ENCODE assay signal across 1 cellular context in the genomic region with DNA sequence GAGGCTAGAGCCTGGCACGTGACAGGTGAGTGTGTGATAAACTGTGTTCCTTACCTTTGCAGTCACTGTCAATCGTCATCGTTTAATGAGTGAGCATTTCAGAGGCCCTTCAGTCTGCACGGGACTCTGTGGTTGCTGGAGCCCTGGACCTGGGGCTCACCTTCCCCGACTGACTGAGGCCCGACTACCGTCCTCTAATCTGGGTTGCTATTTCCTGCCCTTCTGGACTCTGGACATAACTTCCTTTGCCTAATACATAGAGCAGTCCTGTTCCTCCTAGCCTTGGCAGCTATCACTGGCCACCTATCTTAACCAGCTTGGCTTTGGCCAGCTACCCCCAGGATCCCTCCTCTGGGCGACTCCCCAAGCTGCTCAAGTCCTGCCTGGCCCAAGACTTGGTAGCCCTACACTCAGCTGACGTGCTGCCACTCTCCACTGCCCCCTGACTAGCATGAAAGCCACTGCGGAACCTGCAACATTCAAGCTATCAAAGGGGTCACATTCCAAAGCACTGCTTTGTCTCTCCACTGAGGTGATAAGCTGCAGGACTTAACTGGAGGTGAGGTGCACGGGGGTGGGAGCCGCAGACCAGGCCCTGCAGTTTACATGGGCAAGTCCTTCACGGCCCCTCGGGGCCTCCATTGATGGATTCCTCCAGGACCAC.
TF ChIP-seq lines count a peak whose summit lies in the region.

No MANE protein-coding gene starts in this region.

TF ChIP-seq in HepG2, 621 proteins besides CTCF, POLR2A, EP300 and RAD21 (continued from another document and continues in another):
- TF ChIP-seq, protein P1, sequence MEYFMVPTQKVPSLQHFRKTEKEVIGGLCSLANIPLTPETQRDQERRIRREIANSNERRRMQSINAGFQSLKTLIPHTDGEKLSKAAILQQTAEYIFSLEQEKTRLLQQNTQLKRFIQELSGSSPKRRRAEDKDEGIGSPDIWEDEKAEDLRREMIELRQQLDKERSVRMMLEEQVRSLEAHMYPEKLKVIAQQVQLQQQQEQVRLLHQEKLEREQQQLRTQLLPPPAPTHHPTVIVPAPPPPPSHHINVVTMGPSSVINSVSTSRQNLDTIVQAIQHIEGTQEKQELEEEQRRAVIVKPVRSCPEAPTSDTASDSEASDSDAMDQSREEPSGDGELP (IDR thresholded peaks at IDR 0.05; ENCODE audit: borderline replicate concordance, low read depth): peak; percentile 86
- TF ChIP-seq ZNF230 (CRISPR knock-in tag; IDR thresholded peaks at IDR 0.05) (peak; percentile 72), ZNF703 (CRISPR knock-in tag; IDR thresholded peaks at IDR 0.05; ENCODE audit: borderline replicate concordance) (no peak), ZNF235 (CRISPR knock-in tag; IDR thresholded peaks at IDR 0.05; ENCODE audit: borderline replicate concordance) (no peak), ZNF234 (CRISPR knock-in tag; conservative IDR thresholded peaks at IDR 0.05) (no peak), ZNF768 (CRISPR knock-in tag; IDR thresholded peaks at IDR 0.05) (no peak), PHB2 (IDR thresholded peaks at IDR 0.05; ENCODE audit: partially characterized antibody) (no peak), ZNF446 (CRISPR knock-in tag; IDR thresholded peaks at IDR 0.05) (0 out of 2 replicates have a peak, but pooled peaks have one; percentile 40), KDM4B (CRISPR knock-in tag; IDR thresholded peaks at IDR 0.05) (no peak), ZNF577 (CRISPR knock-in tag; IDR thresholded peaks at IDR 0.05; ENCODE audit: borderline replicate concordance, low read depth) (no peak), ZMYM4 (CRISPR knock-in tag; IDR thresholded peaks at IDR 0.05) (peak; percentile 59; the same call in 1 of the 2 replicates), RARA (CRISPR knock-in tag; IDR thresholded peaks at IDR 0.05) (peak; percentile 78), CCAR2 (optimal IDR thresholded peaks at IDR 0.05; ENCODE audit: low read depth, low read length) (peak; percentile 11), HOXA7 (CRISPR knock-in tag; IDR thresholded peaks at IDR 0.05) (no peak), ZC3H4 (CRISPR knock-in tag; IDR thresholded peaks at IDR 0.05; ENCODE audit: borderline replicate concordance) (peak; percentile 30; the same call in 1 of the 2 replicates), MAF1 (CRISPR knock-in tag; IDR thresholded peaks at IDR 0.05; ENCODE audit: borderline replicate concordance) (no peak), ZNF766 (CRISPR knock-in tag; IDR thresholded peaks at IDR 0.05; ENCODE audit: borderline replicate concordance) (no peak), ZNF253 (CRISPR knock-in tag; IDR thresholded peaks at IDR 0.05; ENCODE audit: borderline replicate concordance) (no peak), HNRNPH1 (optimal IDR thresholded peaks at IDR 0.05; ENCODE audit: low read depth, low read length) (no peak), ZFP36L2 (CRISPR knock-in tag; IDR thresholded peaks at IDR 0.05) (no peak), ZNF562 (CRISPR knock-in tag; IDR thresholded peaks at IDR 0.05; ENCODE audit: borderline replicate concordance) (no peak), ELF3 (CRISPR knock-in tag; IDR thresholded peaks at IDR 0.05) (peak; percentile 76; the same call in 1 of the 2 replicates), STAG1 (CRISPR knock-in tag; IDR thresholded peaks at IDR 0.05) (peak; percentile 18; the same call in 1 of the 2 replicates), FOXK1 (CRISPR knock-in tag; IDR thresholded peaks at IDR 0.05; ENCODE audit: borderline replicate concordance, low read depth) (no peak; the same call in 1 of the 2 replicates), PTBP1 (IDR thresholded peaks at IDR 0.05; ENCODE audit: low read depth, low read length, poor library complexity, severe bottlenecking) (no peak), SRSF1 (optimal IDR thresholded peaks at IDR 0.05; ENCODE audit: low read depth, low read length) (no peak), MIXL1 (CRISPR knock-in tag; IDR thresholded peaks at IDR 0.05) (peak; percentile 71; the same call in 1 of the 2 replicates), ZNF451 (CRISPR knock-in tag; IDR thresholded peaks at IDR 0.05) (peak; percentile 18; the same call in 1 of the 2 replicates), ZZZ3 (CRISPR knock-in tag; IDR thresholded peaks at IDR 0.05; ENCODE audit: borderline replicate concordance) (no peak), MZF1 (CRISPR knock-in tag; IDR thresholded peaks at IDR 0.05; ENCODE audit: borderline replicate concordance) (no peak), ATF7 (IDR thresholded peaks at IDR 0.05) (no peak), ATF7 (CRISPR knock-in tag; IDR thresholded peaks at IDR 0.05) (no peak; the same call in 1 of the 2 replicates), POLR2G (IDR thresholded peaks at IDR 0.05; ENCODE audit: low read depth, low read length) (peak; percentile 77), RFX5 (IDR thresholded peaks at IDR 0.05; ENCODE audit: low read depth, low read length) (no peak)
- TF ChIP-seq, protein P2, sequence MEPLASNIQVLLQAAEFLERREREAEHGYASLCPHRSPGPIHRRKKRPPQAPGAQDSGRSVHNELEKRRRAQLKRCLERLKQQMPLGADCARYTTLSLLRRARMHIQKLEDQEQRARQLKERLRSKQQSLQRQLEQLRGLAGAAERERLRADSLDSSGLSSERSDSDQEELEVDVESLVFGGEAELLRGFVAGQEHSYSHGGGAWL (CRISPR knock-in tag; IDR thresholded peaks at IDR 0.05): peak; percentile 42; the same call in 1 of the 2 replicates
- TF ChIP-seq, protein P3, sequence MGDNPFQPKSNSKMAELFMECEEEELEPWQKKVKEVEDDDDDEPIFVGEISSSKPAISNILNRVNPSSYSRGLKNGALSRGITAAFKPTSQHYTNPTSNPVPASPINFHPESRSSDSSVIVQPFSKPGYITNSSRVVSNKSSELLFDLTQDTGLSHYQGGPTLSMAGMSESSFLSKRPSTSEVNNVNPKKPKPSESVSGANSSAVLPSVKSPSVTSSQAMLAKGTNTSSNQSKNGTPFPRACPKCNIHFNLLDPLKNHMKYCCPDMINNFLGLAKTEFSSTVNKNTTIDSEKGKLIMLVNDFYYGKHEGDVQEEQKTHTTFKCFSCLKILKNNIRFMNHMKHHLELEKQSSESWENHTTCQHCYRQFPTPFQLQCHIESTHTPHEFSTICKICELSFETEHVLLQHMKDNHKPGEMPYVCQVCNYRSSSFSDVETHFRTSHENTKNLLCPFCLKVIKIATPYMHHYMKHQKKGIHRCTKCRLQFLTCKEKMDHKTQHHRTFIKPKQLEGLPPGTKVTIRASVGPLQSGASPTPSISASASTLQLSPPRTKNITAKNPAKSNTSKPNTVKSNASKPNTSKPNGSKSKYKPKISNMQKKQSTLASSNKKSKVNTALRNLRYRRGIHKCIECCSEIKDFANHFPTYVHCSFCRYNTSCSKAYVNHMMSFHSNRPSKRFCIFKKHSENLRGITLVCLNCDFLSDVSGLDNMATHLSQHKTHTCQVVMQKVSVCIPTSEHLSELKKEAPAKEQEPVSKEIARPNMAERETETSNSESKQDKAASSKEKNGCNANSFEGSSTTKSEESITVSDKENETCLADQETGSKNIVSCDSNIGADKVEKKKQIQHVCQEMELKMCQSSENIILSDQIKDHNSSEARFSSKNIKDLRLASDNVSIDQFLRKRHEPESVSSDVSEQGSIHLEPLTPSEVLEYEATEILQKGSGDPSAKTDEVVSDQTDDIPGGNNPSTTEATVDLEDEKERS (CRISPR knock-in tag; IDR thresholded peaks at IDR 0.05): peak; percentile 39; the same call in 1 of the 2 replicates
- TF ChIP-seq, protein P4, sequence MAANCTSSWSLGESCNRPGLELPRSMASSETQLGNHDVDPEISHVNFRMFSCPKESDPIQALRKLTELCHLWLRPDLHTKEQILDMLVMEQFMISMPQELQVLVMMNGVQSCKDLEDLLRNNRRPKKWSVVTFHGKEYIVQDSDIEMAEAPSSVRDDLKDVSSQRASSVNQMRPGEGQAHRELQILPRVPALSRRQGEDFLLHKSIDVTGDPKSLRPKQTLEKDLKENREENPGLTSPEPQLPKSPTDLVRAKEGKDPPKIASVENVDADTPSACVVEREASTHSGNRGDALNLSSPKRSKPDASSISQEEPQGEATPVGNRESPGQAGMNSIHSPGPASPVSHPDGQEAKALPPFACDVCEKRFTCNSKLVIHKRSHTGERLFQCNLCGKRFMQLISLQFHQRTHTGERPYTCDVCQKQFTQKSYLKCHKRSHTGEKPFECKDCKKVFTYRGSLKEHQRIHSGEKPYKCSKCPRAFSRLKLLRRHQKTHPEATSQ (CRISPR knock-in tag; IDR thresholded peaks at IDR 0.05; ENCODE audit: borderline replicate concordance): peak; percentile 71
- TF ChIP-seq, protein P5, sequence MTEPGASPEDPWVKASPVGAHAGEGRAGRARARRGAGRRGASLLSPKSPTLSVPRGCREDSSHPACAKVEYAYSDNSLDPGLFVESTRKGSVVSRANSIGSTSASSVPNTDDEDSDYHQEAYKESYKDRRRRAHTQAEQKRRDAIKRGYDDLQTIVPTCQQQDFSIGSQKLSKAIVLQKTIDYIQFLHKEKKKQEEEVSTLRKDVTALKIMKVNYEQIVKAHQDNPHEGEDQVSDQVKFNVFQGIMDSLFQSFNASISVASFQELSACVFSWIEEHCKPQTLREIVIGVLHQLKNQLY (CRISPR knock-in tag; IDR thresholded peaks at IDR 0.05): no peak; the same call in 1 of the 2 replicates
- TF ChIP-seq, protein P6, sequence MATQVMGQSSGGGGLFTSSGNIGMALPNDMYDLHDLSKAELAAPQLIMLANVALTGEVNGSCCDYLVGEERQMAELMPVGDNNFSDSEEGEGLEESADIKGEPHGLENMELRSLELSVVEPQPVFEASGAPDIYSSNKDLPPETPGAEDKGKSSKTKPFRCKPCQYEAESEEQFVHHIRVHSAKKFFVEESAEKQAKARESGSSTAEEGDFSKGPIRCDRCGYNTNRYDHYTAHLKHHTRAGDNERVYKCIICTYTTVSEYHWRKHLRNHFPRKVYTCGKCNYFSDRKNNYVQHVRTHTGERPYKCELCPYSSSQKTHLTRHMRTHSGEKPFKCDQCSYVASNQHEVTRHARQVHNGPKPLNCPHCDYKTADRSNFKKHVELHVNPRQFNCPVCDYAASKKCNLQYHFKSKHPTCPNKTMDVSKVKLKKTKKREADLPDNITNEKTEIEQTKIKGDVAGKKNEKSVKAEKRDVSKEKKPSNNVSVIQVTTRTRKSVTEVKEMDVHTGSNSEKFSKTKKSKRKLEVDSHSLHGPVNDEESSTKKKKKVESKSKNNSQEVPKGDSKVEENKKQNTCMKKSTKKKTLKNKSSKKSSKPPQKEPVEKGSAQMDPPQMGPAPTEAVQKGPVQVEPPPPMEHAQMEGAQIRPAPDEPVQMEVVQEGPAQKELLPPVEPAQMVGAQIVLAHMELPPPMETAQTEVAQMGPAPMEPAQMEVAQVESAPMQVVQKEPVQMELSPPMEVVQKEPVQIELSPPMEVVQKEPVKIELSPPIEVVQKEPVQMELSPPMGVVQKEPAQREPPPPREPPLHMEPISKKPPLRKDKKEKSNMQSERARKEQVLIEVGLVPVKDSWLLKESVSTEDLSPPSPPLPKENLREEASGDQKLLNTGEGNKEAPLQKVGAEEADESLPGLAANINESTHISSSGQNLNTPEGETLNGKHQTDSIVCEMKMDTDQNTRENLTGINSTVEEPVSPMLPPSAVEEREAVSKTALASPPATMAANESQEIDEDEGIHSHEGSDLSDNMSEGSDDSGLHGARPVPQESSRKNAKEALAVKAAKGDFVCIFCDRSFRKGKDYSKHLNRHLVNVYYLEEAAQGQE (IDR thresholded peaks at IDR 0.05; ENCODE audit: borderline replicate concordance in 1 of 2, low read depth in 1 of 2, low read length in 2 of 2): no peak
- TF ChIP-seq, protein P7, sequence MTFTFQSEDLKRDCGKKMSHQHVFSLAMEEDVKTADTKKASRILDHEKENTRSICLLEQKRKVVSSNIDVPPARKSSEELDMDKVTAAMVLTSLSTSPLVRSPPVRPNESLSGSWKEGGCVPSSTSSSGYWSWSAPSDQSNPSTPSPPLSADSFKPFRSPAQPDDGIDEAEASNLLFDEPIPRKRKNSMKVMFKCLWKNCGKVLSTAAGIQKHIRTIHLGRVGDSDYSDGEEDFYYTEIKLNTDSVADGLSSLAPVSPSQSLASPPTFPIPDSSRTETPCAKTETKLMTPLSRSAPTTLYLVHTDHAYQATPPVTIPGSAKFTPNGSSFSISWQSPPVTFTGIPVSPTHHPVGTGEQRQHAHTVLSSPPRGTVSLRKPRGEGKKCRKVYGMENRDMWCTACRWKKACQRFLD (CRISPR knock-in tag; IDR thresholded peaks at IDR 0.05; ENCODE audit: borderline replicate concordance): no peak
- TF ChIP-seq, protein P8, sequence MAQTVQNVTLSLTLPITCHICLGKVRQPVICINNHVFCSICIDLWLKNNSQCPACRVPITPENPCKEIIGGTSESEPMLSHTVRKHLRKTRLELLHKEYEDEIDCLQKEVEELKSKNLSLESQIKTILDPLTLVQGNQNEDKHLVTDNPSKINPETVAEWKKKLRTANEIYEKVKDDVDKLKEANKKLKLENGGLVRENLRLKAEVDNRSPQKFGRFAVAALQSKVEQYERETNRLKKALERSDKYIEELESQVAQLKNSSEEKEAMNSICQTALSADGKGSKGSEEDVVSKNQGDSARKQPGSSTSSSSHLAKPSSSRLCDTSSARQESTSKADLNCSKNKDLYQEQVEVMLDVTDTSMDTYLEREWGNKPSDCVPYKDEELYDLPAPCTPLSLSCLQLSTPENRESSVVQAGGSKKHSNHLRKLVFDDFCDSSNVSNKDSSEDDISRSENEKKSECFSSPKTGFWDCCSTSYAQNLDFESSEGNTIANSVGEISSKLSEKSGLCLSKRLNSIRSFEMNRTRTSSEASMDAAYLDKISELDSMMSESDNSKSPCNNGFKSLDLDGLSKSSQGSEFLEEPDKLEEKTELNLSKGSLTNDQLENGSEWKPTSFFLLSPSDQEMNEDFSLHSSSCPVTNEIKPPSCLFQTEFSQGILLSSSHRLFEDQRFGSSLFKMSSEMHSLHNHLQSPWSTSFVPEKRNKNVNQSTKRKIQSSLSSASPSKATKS (CRISPR knock-in tag; IDR thresholded peaks at IDR 0.05): no peak
- TF ChIP-seq, protein P9, sequence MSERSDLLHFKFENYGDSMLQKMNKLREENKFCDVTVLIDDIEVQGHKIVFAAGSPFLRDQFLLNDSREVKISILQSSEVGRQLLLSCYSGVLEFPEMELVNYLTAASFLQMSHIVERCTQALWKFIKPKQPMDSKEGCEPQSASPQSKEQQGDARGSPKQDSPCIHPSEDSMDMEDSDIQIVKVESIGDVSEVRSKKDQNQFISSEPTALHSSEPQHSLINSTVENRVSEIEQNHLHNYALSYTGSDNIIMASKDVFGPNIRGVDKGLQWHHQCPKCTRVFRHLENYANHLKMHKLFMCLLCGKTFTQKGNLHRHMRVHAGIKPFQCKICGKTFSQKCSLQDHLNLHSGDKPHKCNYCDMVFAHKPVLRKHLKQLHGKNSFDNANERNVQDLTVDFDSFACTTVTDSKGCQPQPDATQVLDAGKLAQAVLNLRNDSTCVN (CRISPR knock-in tag; IDR thresholded peaks at IDR 0.05; ENCODE audit: borderline replicate concordance): peak; percentile 51; the same call in 1 of the 2 replicates
- TF ChIP-seq, protein P10, sequence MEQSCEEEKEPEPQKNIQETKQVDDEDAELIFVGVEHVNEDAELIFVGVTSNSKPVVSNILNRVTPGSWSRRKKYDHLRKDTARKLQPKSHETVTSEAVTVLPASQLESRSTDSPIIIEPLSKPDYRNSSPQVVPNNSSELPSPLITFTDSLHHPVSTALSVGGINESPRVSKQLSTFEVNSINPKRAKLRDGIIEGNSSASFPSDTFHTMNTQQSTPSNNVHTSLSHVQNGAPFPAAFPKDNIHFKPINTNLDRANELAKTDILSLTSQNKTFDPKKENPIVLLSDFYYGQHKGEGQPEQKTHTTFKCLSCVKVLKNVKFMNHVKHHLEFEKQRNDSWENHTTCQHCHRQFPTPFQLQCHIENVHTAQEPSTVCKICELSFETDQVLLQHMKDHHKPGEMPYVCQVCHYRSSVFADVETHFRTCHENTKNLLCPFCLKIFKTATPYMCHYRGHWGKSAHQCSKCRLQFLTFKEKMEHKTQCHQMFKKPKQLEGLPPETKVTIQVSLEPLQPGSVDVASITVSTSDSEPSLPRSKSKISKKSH (CRISPR knock-in tag; IDR thresholded peaks at IDR 0.05; ENCODE audit: borderline replicate concordance): no peak
- TF ChIP-seq, protein P11, sequence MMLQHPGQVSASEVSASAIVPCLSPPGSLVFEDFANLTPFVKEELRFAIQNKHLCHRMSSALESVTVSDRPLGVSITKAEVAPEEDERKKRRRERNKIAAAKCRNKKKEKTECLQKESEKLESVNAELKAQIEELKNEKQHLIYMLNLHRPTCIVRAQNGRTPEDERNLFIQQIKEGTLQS (CRISPR knock-in tag; IDR thresholded peaks at IDR 0.05): no peak
